ENCODE assay signal across 2 cellular contexts in the genomic region with DNA sequence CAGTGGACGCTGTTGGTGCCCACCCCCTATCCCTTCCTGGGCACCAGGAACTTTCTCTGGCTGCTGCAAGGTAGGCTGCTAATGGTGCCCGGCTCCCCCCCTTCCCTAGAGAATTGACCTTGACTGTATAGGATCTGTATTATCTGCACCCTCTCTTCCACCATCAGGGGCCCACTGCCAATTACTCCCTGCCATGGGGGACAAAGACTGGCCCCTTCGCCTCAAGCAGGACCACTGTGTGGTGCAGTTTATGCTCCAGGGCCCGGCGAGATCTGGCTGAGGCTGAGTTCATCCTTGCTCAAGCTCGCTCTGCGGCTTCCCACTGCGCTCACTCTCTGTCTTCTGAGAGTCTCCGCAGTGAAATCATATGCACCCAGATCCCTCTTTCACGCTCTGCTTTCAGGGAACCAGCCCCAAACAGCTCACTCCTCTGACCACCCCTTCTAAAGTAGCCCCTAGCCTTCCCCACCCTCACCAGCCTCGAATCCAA.
TF ChIP-seq lines count a peak whose summit lies in the region.

No MANE protein-coding gene starts in this region.

TF ChIP-seq in liver, 16 proteins besides CTCF, POLR2A, EP300 and RAD21 (continued from another document):
- no peak for TF ChIP-seq REST (IDR thresholded peaks at IDR 0.05)
- no peak for TF ChIP-seq SP1 (IDR thresholded peaks at IDR 0.05)
- no peak for TF ChIP-seq NR2F2 (IDR thresholded peaks at IDR 0.05)

TF ChIP-seq in HepG2, 621 proteins besides CTCF, POLR2A, EP300 and RAD21 (continued from another document):
- TF ChIP-seq, protein P1, sequence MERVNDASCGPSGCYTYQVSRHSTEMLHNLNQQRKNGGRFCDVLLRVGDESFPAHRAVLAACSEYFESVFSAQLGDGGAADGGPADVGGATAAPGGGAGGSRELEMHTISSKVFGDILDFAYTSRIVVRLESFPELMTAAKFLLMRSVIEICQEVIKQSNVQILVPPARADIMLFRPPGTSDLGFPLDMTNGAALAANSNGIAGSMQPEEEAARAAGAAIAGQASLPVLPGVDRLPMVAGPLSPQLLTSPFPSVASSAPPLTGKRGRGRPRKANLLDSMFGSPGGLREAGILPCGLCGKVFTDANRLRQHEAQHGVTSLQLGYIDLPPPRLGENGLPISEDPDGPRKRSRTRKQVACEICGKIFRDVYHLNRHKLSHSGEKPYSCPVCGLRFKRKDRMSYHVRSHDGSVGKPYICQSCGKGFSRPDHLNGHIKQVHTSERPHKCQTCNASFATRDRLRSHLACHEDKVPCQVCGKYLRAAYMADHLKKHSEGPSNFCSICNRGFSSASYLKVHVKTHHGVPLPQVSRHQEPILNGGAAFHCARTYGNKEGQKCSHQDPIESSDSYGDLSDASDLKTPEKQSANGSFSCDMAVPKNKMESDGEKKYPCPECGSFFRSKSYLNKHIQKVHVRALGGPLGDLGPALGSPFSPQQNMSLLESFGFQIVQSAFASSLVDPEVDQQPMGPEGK (CRISPR knock-in tag; IDR thresholded peaks at IDR 0.05) = no peak
- no peak for TF ChIP-seq JUND (CRISPR knock-in tag; IDR thresholded peaks at IDR 0.05)
- TF ChIP-seq ZNF737 (CRISPR knock-in tag; IDR thresholded peaks at IDR 0.05; ENCODE audit: borderline replicate concordance) = no peak
TF ChIP-seq in HepG2: peak in this region for 0.
